Comparison of ENCODE assay signal across 16 cellular contexts in genomic region chr12:121810234-121810817, GRCh38. TPM values are rescaled to one million over a fixed set of nuclear protein-coding genes. Genes with fewer than 3 reads are reported as not detected.
DNase-seq lines count a peak whose midpoint lies in the region; FAIRE-seq and TF ChIP-seq lines count a peak whose summit lies in the region.
"Had no signal": no experiment of that assay in that cellular context is flagged by ENCODE, and none has a peak within 500 bp of the region (broad histone marks: within the 10 kb centered on the region; RNA-seq: fewer than 3 reads in every experiment).

No MANE protein-coding gene starts in this region.

- H2AFZ ChIP-seq in H1 (ENCODE audit: low read length), result no peak overlapping the region

- FAIRE-seq in H1 (lab: Jason Lieb, UNC), result no peak
- FAIRE-seq: A204.1, GM12891 had no signal

- peaks cover 0 to 49% of the 10 kb centered on the region in 2 experiments; a peak in 2 of 4 replicates for H3K79me2 ChIP-seq in H1 (ENCODE audit: control insufficient read depth in 1 of 2, insufficient read depth in 2 of 2, low read length in 2 of 2)

- H3K18ac ChIP-seq in H1 (ENCODE audit: extremely low read depth, low read length), result no peak overlapping the region; the same call in 1 of the 2 replicates

- no peak overlapping the region for H3K56ac ChIP-seq in H1 (replicated peaks; ENCODE audit: insufficient read length, low read depth, low read length)

- H4K5ac ChIP-seq in H1 (ENCODE audit: insufficient read length, low read depth, low read length), result no peak overlapping the region

- no peak overlapping the region for H3K14ac ChIP-seq in H1 (ENCODE audit: insufficient read length)

- H3K27ac ChIP-seq in H1 (ENCODE audit: low read depth, low read length), result no peak overlapping the region

- intact Hi-C loops in posterior vena cava (cut with DNase I), result loop anchor here in 1 of 2 donors (5.0 kb wide), 1 partner anchor 33 kb away; no protein-coding TSS in a partner anchor

- peaks cover 2 to 14% of the 10 kb centered on the region in 2 experiments for H4K20me1 ChIP-seq in H1 (replicated peaks in 1 of 2; ENCODE audit: control insufficient read depth in 1 of 2, insufficient read depth in 2 of 2, low read length in 2 of 2)

- no peaks in the 10 kb centered on the region for H3K27me3 Mint-ChIP-seq in T-helper 2 cell treated with Interferon-gamma antibody and Interleukin-4, amounts not matched to agents 5 μg/mL and 100 μg/mL, for 36 hours (ENCODE audit: low read depth)

- no peak for TF ChIP-seq RAD21 in H1 (IDR thresholded peaks at IDR 0.05 in 1 of 2, conservative IDR thresholded peaks at IDR 0.05 in 1 of 2; ENCODE audit: low read depth in 2 of 2, low read length in 2 of 2)

- H3K4me2 ChIP-seq in H1 (ENCODE audit: insufficient read depth in 1 of 2, low read depth in 2 of 2, low read length in 2 of 2), result peak overlapping the region; percentile 88 to 97; a peak in 2 of 4 replicates

- H3K23ac ChIP-seq in H1 (ENCODE audit: insufficient read length), result no peak overlapping the region

- H3K9me3 ChIP-seq in NT2/D1 (ENCODE audit: insufficient read depth, low read length) (no peaks in the 10 kb centered on the region), H1 (ENCODE audit: insufficient read depth in 2 of 2, low read depth in 1 of 2, low read length in 1 of 2) (no peaks in the 10 kb centered on the region)
- H3K9me3 ChIP-seq: testis had no signal

- H3K4me3 Mint-ChIP-seq in T-helper 2 cell treated with Interferon-gamma antibody and Interleukin-4, amounts not matched to agents 5 μg/mL and 100 μg/mL, for 36 hours, result peak overlapping the region; percentile 78

- no peak overlapping the region for H2BK120ac ChIP-seq in H1 (replicated peaks; ENCODE audit: low read depth, low read length)

- peaks cover 58% of the 10 kb centered on the region for H3K36me3 Mint-ChIP-seq in T-helper 2 cell treated with Interferon-gamma antibody and Interleukin-4, amounts not matched to agents 5 μg/mL and 100 μg/mL, for 36 hours (ENCODE audit: low read depth)

- no peak overlapping the region for H4K8ac ChIP-seq in H1 (ENCODE audit: extremely low read depth, insufficient read depth, low read length)

- peaks cover 86% of the 10 kb centered on the region for H3K36me3 ChIP-seq in NT2/D1 (ENCODE audit: insufficient read depth, insufficient read length, low read length)
- peaks cover 2 to 36% (median 17%) of the 10 kb centered on the region in 4 experiments; a peak in 4 of 8 replicates for H3K36me3 ChIP-seq in H1 (ENCODE audit: control insufficient read depth in 2 of 4, insufficient read depth in 4 of 4, low read length in 3 of 4)

- H3K9ac ChIP-seq in NT2/D1 (ENCODE audit: insufficient read length, low read depth) (peak overlapping the region; percentile 1), H1 (replicated peaks in 1 of 4; ENCODE audit: extremely low read depth in 1 of 4, low read depth in 3 of 4, low read length in 3 of 4) (no peak overlapping the region)

- no peak overlapping the region for H3K4ac ChIP-seq in H1 (replicated peaks; ENCODE audit: insufficient read length, low read depth, low read length)

- no peak for DNase-seq in T-helper 2 cell treated with Interferon-gamma antibody and Interleukin-4, amounts not matched to agents 5 μg/mL and 100 μg/mL, for 36 hours (ENCODE audit: low spot score)
- DNase-seq in T-helper 2 cell (no peak), NT2/D1 (ENCODE audit: low read depth, low spot score) (no peak), H1 (ENCODE audit: low read depth in 1 of 2, low spot score in 2 of 2) (no peak), posterior vena cava (ENCODE audit: low spot score) (peak; percentile 80), 8988T (no peak), glomerular visceral epithelial cell (ENCODE audit: extremely low spot score) (no peak)
- no peak for DNase-seq in NK-92 treated with Interleukin-12 subunit alpha and Interleukin-12 subunit beta, amount 100 ng/mL, for 24 hours (lab: John Stamatoyannopoulos, UW)
- DNase-seq: DMS153, KBM-7, NCI-H2029, testis had no signal

- peaks cover 18% of the 10 kb centered on the region for H3K79me1 ChIP-seq in H1 (ENCODE audit: low read depth, low read length)

- TF ChIP-seq POLR2A in H1 (IDR thresholded peaks at IDR 0.05; ENCODE audit: control extremely low read depth in 1 of 2, low read depth in 2 of 2, low read length in 2 of 2), result no peak

- H4K91ac ChIP-seq in H1 (replicated peaks; ENCODE audit: insufficient read length, low read length), result no peak overlapping the region

- peak overlapping the region; percentile 64; the same call in 1 of the 2 replicates for H2BK5ac ChIP-seq in H1 (ENCODE audit: low read depth, low read length)

- H3K4me3 ChIP-seq in NT2/D1 (ENCODE audit: insufficient read length, low read depth) (no peak overlapping the region), H1 (ENCODE audit: extremely low read depth in 1 of 4, insufficient read depth in 2 of 4, low read depth in 3 of 4, low read length in 4 of 4) (peak overlapping the region in 1 of 4 experiments; percentile 83; a peak in 3 of 8 replicates)
- H3K4me3 ChIP-seq: testis had no signal

- H2BK12ac ChIP-seq in H1 (ENCODE audit: low read depth, low read length), result peak overlapping the region; percentile 60; the same call in 1 of the 2 replicates

- TF ChIP-seq CTCF in H1 (IDR thresholded peaks at IDR 0.05; ENCODE audit: control extremely low read depth in 1 of 3, insufficient read depth in 1 of 3, low read depth in 1 of 3, low read length in 3 of 3), result no peak

- H2AK5ac ChIP-seq in H1 (ENCODE audit: low read depth, low read length), result 0 out of 2 replicates have a peak overlapping the region, but pooled peaks have one; percentile 17

- H3K9me3 Mint-ChIP-seq in T-helper 2 cell treated with Interferon-gamma antibody and Interleukin-4, amounts not matched to agents 5 μg/mL and 100 μg/mL, for 36 hours, result no peaks in the 10 kb centered on the region
- H3K9me3 Mint-ChIP-seq: mesothelial cell of epicardium; T-helper 1 cell treated with Interleukin-12 subunit alpha and Interleukin-12 subunit beta and Interleukin-4 antibody, amounts not matched to agents 30 μg/mL and 1 μg/mL, for 36 hours had no signal

- H3K27me3 ChIP-seq in NT2/D1 (ENCODE audit: insufficient read depth, insufficient read length) (no peaks in the 10 kb centered on the region), H1 (replicated peaks in 1 of 4; ENCODE audit: control insufficient read depth in 3 of 4, extremely low read depth in 1 of 4, insufficient read depth in 3 of 4, low read length in 3 of 4) (no peaks in the 10 kb centered on the region)
- H3K27me3 ChIP-seq: testis had no signal

- CTCF ChIA-PET in H1 (lab: Charles Lee; ENCODE audit: partially characterized antibody), result interaction anchor here (0.5 to 12.0 kb wide), 16 partner anchors 8 to 331 kb away, joined by 3 to 363 read pairs (median 6); partner anchors contain the start of genes HPD, PSMD9 and RHOF

- peaks cover 31% of the 10 kb centered on the region for H3K4me1 ChIP-seq in NT2/D1 (ENCODE audit: insufficient read depth, insufficient read length)
- H3K4me1 ChIP-seq in H1 (replicated peaks in 1 of 4; ENCODE audit: control insufficient read depth in 3 of 4, insufficient read depth in 4 of 4, low read length in 3 of 4), result peaks cover 7 to 40% (median 25%) of the 10 kb centered on the region in 4 experiments

- H3K23me2 ChIP-seq in H1 (ENCODE audit: low read depth, low read length), result peaks cover 14% of the 10 kb centered on the region

- no peak overlapping the region for H3K27ac Mint-ChIP-seq in T-helper 2 cell treated with Interferon-gamma antibody and Interleukin-4, amounts not matched to agents 5 μg/mL and 100 μg/mL, for 36 hours

- no peak for TF ChIP-seq EP300 in H1 (IDR thresholded peaks at IDR 0.05; ENCODE audit: borderline replicate concordance in 1 of 2, low read depth in 2 of 2, low read length in 2 of 2)

- no peak overlapping the region for H2BK20ac ChIP-seq in H1 (ENCODE audit: low read length)

- no peak overlapping the region for H2BK15ac ChIP-seq in H1 (ENCODE audit: low read length)

- WGBS in H1 (ENCODE audit: extremely low coverage in 1 of 2, insufficient coverage in 1 of 2, insufficient read length in 1 of 2, insufficient replicate concordance in 2 of 2, low coverage in 1 of 2, low lambda C conversion rate in 2 of 2, missing lambda C conversion rate in 1 of 2), 2 experiments, result 90% methylated on average over 26 of the region's 33 CpGs; no CpG with 5 or more reads in 1 of the 2 experiments

- H3K4me1 Mint-ChIP-seq in T-helper 2 cell treated with Interferon-gamma antibody and Interleukin-4, amounts not matched to agents 5 μg/mL and 100 μg/mL, for 36 hours (ENCODE audit: low read depth), result peaks cover 37% of the 10 kb centered on the region

- POLR2A ChIA-PET in H1 (lab: Charles Lee; ENCODE audit: partially characterized antibody), result interaction anchor here (0.8 to 27.9 kb wide), 8 partner anchors 12 to 151 kb away, joined by 3 to 958 read pairs (median 4); partner anchors contain the start of genes RHOF and SETD1B

RNA-seq across cellular contexts. Expression of gene SETD1B, which starts 6.5 kb away (rescaled TPM):
- total RNA-seq in H1 (2021; fragmentation: NEBNext Ultra II Directional; extraction: Animal tissue kit (Norgen Biotek cat#: 25700)), result 17.7 and 17.8 TPM in 2 replicates
- 1.3 and 2.3 TPM in 2 replicates for polyA plus RNA-seq in H1 (2011; rRNA removed)
- 1.2 TPM for polyA plus RNA-seq in H1 (2011; cell fraction: cytosol; rRNA removed)
- 4.1 TPM for polyA plus RNA-seq in H1 (2011; cell fraction: nucleus; rRNA removed)
- polyA plus RNA-seq in H1 (2012, experiment 1 of 2), result 6.5 to 10.1 TPM (median 8.7 TPM) in 4 replicates
- 4.9 TPM for polyA plus RNA-seq in H1 (2012, experiment 2 of 2)
- 6.6 TPM for polyA plus RNA-seq in H1 (2013, experiment 1 of 2)
- 5.8 TPM for polyA plus RNA-seq in H1 (2013, experiment 2 of 2)
- 1.5 and 2.3 TPM in 2 replicates for polyA minus RNA-seq in H1 (2011; rRNA and poly(A)+ RNA removed)
- 5.3 TPM for polyA minus RNA-seq in H1 (2011; cell fraction: cytosol; rRNA and poly(A)+ RNA removed)
- polyA minus RNA-seq in H1 (2011; cell fraction: nucleus; rRNA and poly(A)+ RNA removed), result 4.7 TPM
- total RNA-seq in posterior vena cava, result 10 to 100 TPM; 20.2 to 20.9 TPM

RNA-seq across cellular contexts. Expression of gene RHOF, which starts 16.8 kb away (rescaled TPM):
- total RNA-seq in H1 (2021; fragmentation: NEBNext Ultra II Directional; extraction: Animal tissue kit (Norgen Biotek cat#: 25700)), result 31.0 and 31.9 TPM in 2 replicates
- polyA plus RNA-seq in H1 (2011; rRNA removed), result 23.8 and 33.2 TPM in 2 replicates
- polyA plus RNA-seq in H1 (2011; cell fraction: cytosol; rRNA removed), result 24.2 TPM
- 46.5 TPM for polyA plus RNA-seq in H1 (2011; cell fraction: nucleus; rRNA removed)
- polyA plus RNA-seq in H1 (2012, experiment 1 of 2), result 13.3 to 22.8 TPM (median 17.1 TPM) in 4 replicates
- polyA plus RNA-seq in H1 (2012, experiment 2 of 2), result 10.2 TPM
- polyA plus RNA-seq in H1 (2013, experiment 1 of 2), result 16.3 TPM
- 14.9 TPM for polyA plus RNA-seq in H1 (2013, experiment 2 of 2)
- 15.0 and 16.7 TPM in 2 replicates for polyA minus RNA-seq in H1 (2011; rRNA and poly(A)+ RNA removed)
- 27.1 TPM for polyA minus RNA-seq in H1 (2011; cell fraction: cytosol; rRNA and poly(A)+ RNA removed)
- polyA minus RNA-seq in H1 (2011; cell fraction: nucleus; rRNA and poly(A)+ RNA removed), result 45.4 TPM
- total RNA-seq in posterior vena cava, result 10 to 100 TPM in 1 of 2 donors, 1 to 10 TPM in 1; 5.3 to 10.4 TPM

RNA-seq across cellular contexts. Expression of gene HPD, which starts 48.3 kb away (rescaled TPM):
- 0.38 and 0.56 TPM in 2 replicates for total RNA-seq in H1 (2021; fragmentation: NEBNext Ultra II Directional; extraction: Animal tissue kit (Norgen Biotek cat#: 25700))
- 0.28 and 0.48 TPM in 2 replicates for polyA plus RNA-seq in H1 (2011; rRNA removed)
- polyA plus RNA-seq in H1 (2011; cell fraction: cytosol; rRNA removed), result 0.47 TPM
- 0.20 TPM for polyA plus RNA-seq in H1 (2011; cell fraction: nucleus; rRNA removed)
- 0.29 to 1.0 TPM (median 0.42 TPM) in 4 replicates for polyA plus RNA-seq in H1 (2012, experiment 1 of 2)
- polyA plus RNA-seq in H1 (2012, experiment 2 of 2), result 0.56 TPM
- 0.55 TPM for polyA plus RNA-seq in H1 (2013, experiment 1 of 2)
- polyA plus RNA-seq in H1 (2013, experiment 2 of 2), result 0.42 TPM
- 0.09 and 0.24 TPM in 2 replicates for polyA minus RNA-seq in H1 (2011; rRNA and poly(A)+ RNA removed)
- polyA minus RNA-seq in H1 (2011; cell fraction: cytosol; rRNA and poly(A)+ RNA removed), result not detected
- polyA minus RNA-seq in H1 (2011; cell fraction: nucleus; rRNA and poly(A)+ RNA removed), result not detected
- 10 to 100 TPM in 1 of 2 donors, 1 to 10 TPM in 1; 5.6 to 17.4 TPM for total RNA-seq in posterior vena cava
